1 cellular context compared by ENCODE assay signal in the genomic region with DNA sequence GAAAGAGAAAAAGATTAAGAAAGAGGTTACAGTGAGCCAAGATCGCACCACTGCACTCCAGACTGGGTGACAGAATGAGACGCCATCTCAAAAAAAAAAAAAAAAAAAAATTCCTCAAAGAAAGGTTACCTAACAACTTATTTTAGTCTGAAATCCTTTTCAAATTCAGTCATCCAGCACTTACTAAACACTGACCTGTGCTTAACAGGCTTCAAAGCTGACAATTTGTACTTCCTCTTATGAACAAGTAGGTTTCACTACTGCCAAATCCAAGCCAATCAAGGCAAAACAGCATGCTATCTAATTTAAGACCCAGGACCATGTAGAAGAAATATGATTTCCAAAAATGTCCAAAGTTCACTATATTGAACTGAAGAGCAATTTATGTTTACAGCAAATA.
TF ChIP-seq lines count a peak whose summit lies in the region.

No MANE protein-coding gene starts in this region.

TF ChIP-seq in K562, 482 proteins besides CTCF, POLR2A, EP300 and RAD21:
- TF ChIP-seq, protein P1, sequence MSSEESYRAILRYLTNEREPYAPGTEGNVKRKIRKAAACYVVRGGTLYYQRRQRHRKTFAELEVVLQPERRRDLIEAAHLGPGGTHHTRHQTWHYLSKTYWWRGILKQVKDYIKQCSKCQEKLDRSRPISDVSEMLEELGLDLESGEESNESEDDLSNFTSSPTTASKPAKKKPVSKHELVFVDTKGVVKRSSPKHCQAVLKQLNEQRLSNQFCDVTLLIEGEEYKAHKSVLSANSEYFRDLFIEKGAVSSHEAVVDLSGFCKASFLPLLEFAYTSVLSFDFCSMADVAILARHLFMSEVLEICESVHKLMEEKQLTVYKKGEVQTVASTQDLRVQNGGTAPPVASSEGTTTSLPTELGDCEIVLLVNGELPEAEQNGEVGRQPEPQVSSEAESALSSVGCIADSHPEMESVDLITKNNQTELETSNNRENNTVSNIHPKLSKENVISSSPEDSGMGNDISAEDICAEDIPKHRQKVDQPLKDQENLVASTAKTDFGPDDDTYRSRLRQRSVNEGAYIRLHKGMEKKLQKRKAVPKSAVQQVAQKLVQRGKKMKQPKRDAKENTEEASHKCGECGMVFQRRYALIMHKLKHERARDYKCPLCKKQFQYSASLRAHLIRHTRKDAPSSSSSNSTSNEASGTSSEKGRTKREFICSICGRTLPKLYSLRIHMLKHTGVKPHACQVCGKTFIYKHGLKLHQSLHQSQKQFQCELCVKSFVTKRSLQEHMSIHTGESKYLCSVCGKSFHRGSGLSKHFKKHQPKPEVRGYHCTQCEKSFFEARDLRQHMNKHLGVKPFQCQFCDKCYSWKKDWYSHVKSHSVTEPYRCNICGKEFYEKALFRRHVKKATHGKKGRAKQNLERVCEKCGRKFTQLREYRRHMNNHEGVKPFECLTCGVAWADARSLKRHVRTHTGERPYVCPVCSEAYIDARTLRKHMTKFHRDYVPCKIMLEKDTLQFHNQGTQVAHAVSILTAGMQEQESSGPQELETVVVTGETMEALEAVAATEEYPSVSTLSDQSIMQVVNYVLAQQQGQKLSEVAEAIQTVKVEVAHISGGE (CRISPR knock-in tag; IDR thresholded peaks at IDR 0.05): no peak
- no peak for TF ChIP-seq GATAD2A (IDR thresholded peaks at IDR 0.05)
- no peak for TF ChIP-seq MCM5 (IDR thresholded peaks at IDR 0.05; ENCODE audit: low read depth)
- TF ChIP-seq SNRNP70 (optimal IDR thresholded peaks at IDR 0.05; ENCODE audit: low read depth, low read length): no peak
- no peak for TF ChIP-seq ZNF165 (CRISPR knock-in tag; IDR thresholded peaks at IDR 0.05; ENCODE audit: borderline replicate concordance)
- no peak for TF ChIP-seq BCOR (IDR thresholded peaks at IDR 0.05)
- no peak for TF ChIP-seq CBX5 (IDR thresholded peaks at IDR 0.05; ENCODE audit: borderline replicate concordance, low read depth)
- no peak for TF ChIP-seq MCM3 (IDR thresholded peaks at IDR 0.05)
- no peak for TF ChIP-seq POLR2B (IDR thresholded peaks at IDR 0.05; ENCODE audit: low read depth, partially characterized antibody)
